ENCODE assay signal across 11 cellular contexts in genomic region chr16:75249441-75249840, GRCh38. TPM values are rescaled to one million over a fixed set of nuclear protein-coding genes. Genes with fewer than 3 reads are reported as not detected.
DNase-seq lines count a peak whose midpoint lies in the region; ATAC-seq, FAIRE-seq and TF ChIP-seq lines count a peak whose summit lies in the region.
"Had no signal": no experiment of that assay in that cellular context is flagged by ENCODE, and none has a peak within 500 bp of the region (broad histone marks: within the 10 kb centered on the region; RNA-seq: fewer than 3 reads in every experiment).

No MANE protein-coding gene starts in this region.

- TF ChIP-seq EP300 in HepG2 (IDR thresholded peaks at IDR 0.05; ENCODE audit: low read depth in 2 of 2, low read length in 2 of 2) (no peak), HepG2 (CRISPR knock-in tag; IDR thresholded peaks at IDR 0.05; ENCODE audit: borderline replicate concordance) (no peak)

- no peak overlapping the region for H3K18ac ChIP-seq in H9 (ENCODE audit: insufficient read length, low read depth, low read length)

- H3K4me3 ChIP-seq in HepG2 (replicated peaks in 1 of 3; ENCODE audit: insufficient read depth in 1 of 3, low read depth in 2 of 3, low read length in 3 of 3) (peak overlapping the region; percentile 76 to 87 (median 86)), smooth muscle cell (peak overlapping the region; percentile 95)

- H3K27me3 ChIP-seq in H9 (ENCODE audit: insufficient read depth, low read length) (no peaks in the 10 kb centered on the region), HepG2 (ENCODE audit: control insufficient read depth in 1 of 2, insufficient read depth in 2 of 2, low read length in 2 of 2) (no peaks in the 10 kb centered on the region; a peak in 1 of 5 replicates), smooth muscle cell (ENCODE audit: low read depth) (no peaks in the 10 kb centered on the region)

- H3K9me3 Mint-ChIP-seq in H9 (no peaks in the 10 kb centered on the region), MCF 10A (ENCODE audit: unreplicated experiment) (no peaks in the 10 kb centered on the region)

- CTCF ChIA-PET in MCF 10A (lab: Yijun Ruan, JAX) (interaction anchor here (0.6 to 2.1 kb wide), 9 partner anchors 13 to 505 kb away, joined by 3 to 26 read pairs (median 3); no protein-coding TSS in a partner anchor), HepG2 (lab: Yijun Ruan, JAX; ENCODE audit: low intra/inter-chr PET ratio, low total read pairs) (no interaction called here)

- no peak for TF ChIP-seq RAD21 in HepG2 (CRISPR knock-in tag; IDR thresholded peaks at IDR 0.05)

- H3K36me3 ChIP-seq in HepG2 (replicated peaks in 1 of 2; ENCODE audit: control insufficient read depth in 1 of 2, insufficient read depth in 2 of 2, low read length in 2 of 2) (peaks cover 0 to 7% of the 10 kb centered on the region in 2 experiments; a peak in 1 of 5 replicates), smooth muscle cell (ENCODE audit: low read depth) (no peaks in the 10 kb centered on the region)

- H2AFZ ChIP-seq in H9 (ENCODE audit: low read length) (no peak overlapping the region), HepG2 (ENCODE audit: low read length) (no peak overlapping the region), smooth muscle cell (ENCODE audit: low read depth) (no peak overlapping the region)

- POLR2A ChIA-PET in MCF 10A (lab: Yijun Ruan, JAX) = interaction anchor here (0.6 to 4.4 kb wide), 21 partner anchors 9 to 316 kb away, joined by 3 to 106 read pairs (median 5); no protein-coding TSS in a partner anchor
- POLR2A ChIA-PET in HepG2 (lab: Yijun Ruan, JAX) = interaction anchor here (1.0 to 14.7 kb wide), 7 partner anchors 11 to 59 kb away, joined by 3 to 312 read pairs (median 15); no protein-coding TSS in a partner anchor

- in situ Hi-C loops in HepG2 (cut with HindIII; ENCODE audit: extremely low pct_ligation_motif_present, low pct_unique_long_range_greater_than_20kb) = no loop called here

- WGBS in H9 (ENCODE audit: extremely low coverage, insufficient read length, low lambda C conversion rate) = no CpG with 5 or more reads among the region's 5 CpGs
- WGBS in HepG2 (ENCODE audit: low lambda C conversion rate) = 59% methylated on average over 5 of the region's 5 CpGs
- WGBS in smooth muscle cell (ENCODE audit: low lambda C conversion rate) = 64% methylated on average over 5 of the region's 5 CpGs

- H3K14ac ChIP-seq in H9 (ENCODE audit: insufficient read depth, low read length) = no peak overlapping the region

- peak in 1 of 2 experiments; percentile 62; a peak in 2 of 4 replicates for TF ChIP-seq POLR2A in HepG2 (IDR thresholded peaks at IDR 0.05; ENCODE audit: insufficient read depth in 1 of 2, low read depth in 2 of 2, low read length in 2 of 2)

- H3K79me1 ChIP-seq in H9 (ENCODE audit: insufficient read depth, low read depth, low read length, poor library complexity, severe bottlenecking) = peaks cover 8% of the 10 kb centered on the region

- no peak overlapping the region for H2AK5ac ChIP-seq in H9 (ENCODE audit: insufficient read length, low read length)

- no peak overlapping the region for H3T11ph ChIP-seq in H9 (ENCODE audit: low read length)

- BruUV-seq in MCF 10A (replicated peaks; lab: Mats Ljungman, UMichigan) (no TSS peak), HepG2 (replicated peaks; lab: Mats Ljungman, UMichigan) (no TSS peak)

- H2BK120ac ChIP-seq in H9 (ENCODE audit: low read depth, low read length, poor library complexity, severe bottlenecking) = no peak overlapping the region

- H3K79me2 ChIP-seq in H9 (ENCODE audit: insufficient read depth, low read length) (peaks cover 50% of the 10 kb centered on the region; the same call in 1 of the 2 replicates), HepG2 (ENCODE audit: insufficient read depth, low read length) (peaks cover 87% of the 10 kb centered on the region), smooth muscle cell (ENCODE audit: low read depth) (peaks cover 75% of the 10 kb centered on the region)

- no peak overlapping the region for H2BK12ac ChIP-seq in H9 (ENCODE audit: insufficient read length, low read depth, low read length)

- no peak overlapping the region for H3K56ac ChIP-seq in H9 (ENCODE audit: insufficient read length, low read depth, low read length)

- DNase-seq in H9 (no peak), MCF 10A (ENCODE audit: unreplicated experiment) (no peak), HepG2 (ENCODE audit: low spot score) (no peak), smooth muscle cell (lab: John Stamatoyannopoulos, UW; ENCODE audit: unreplicated experiment) (no peak), NCI-H2171 (lab: John Stamatoyannopoulos, UW) (no peak), hypothalamus (lab: John Stamatoyannopoulos, UW) (no peak)
- DNase-seq: DMS153, NCI-H748 treated with DMSO at 0.1 percent for 48 hours, T-helper 17 cell had no signal

- no peak overlapping the region for H3K27ac Mint-ChIP-seq in H9
- H3K27ac Mint-ChIP-seq in MCF 10A (ENCODE audit: low read depth, unreplicated experiment) = peak overlapping the region; percentile 82
- H3K27ac Mint-ChIP-seq: T-helper 17 cell had no signal

- peaks cover 0 to 2% (median 2%) of the 10 kb centered on the region in 3 experiments; a peak in 1 of 7 replicates for H3K36me3 Mint-ChIP-seq in H9 (ENCODE audit: insufficient read depth in 1 of 3, low read depth in 3 of 3)
- H3K36me3 Mint-ChIP-seq in MCF 10A (ENCODE audit: insufficient read depth, unreplicated experiment) = peaks cover 12% of the 10 kb centered on the region

- H3K27ac ChIP-seq in H9 (ENCODE audit: insufficient read length, low read depth, low read length) = no peak overlapping the region
- H3K27ac ChIP-seq in HepG2 (ENCODE audit: extremely low read length, insufficient read depth, low read length) = peak overlapping the region; percentile 97
- peak overlapping the region; percentile 100 for H3K27ac ChIP-seq in smooth muscle cell (ENCODE audit: low read depth)

- H3K9ac ChIP-seq in H9 (ENCODE audit: extremely low read depth, insufficient read length, low read length) = no peak overlapping the region
- peak overlapping the region; percentile 99 for H3K9ac ChIP-seq in HepG2 (ENCODE audit: insufficient read depth, low read depth, low read length)
- peak overlapping the region; percentile 98 for H3K9ac ChIP-seq in smooth muscle cell (ENCODE audit: low read depth)

- H3K4me1 ChIP-seq in H9 (ENCODE audit: insufficient read depth, low read length) (peaks cover 15% of the 10 kb centered on the region; the same call in 1 of the 2 replicates), HepG2 (ENCODE audit: insufficient read depth, low read length) (peaks cover 83% of the 10 kb centered on the region), smooth muscle cell (ENCODE audit: low read depth) (peaks cover 57% of the 10 kb centered on the region)

- no peaks in the 10 kb centered on the region for H4K20me1 ChIP-seq in H9 (ENCODE audit: control insufficient read depth, insufficient read depth, insufficient read length)
- peaks cover 37% of the 10 kb centered on the region for H4K20me1 ChIP-seq in HepG2 (ENCODE audit: insufficient read depth, low read length)
- H4K20me1 ChIP-seq in smooth muscle cell (ENCODE audit: low read depth) = peaks cover 61% of the 10 kb centered on the region

- no peaks in the 10 kb centered on the region; the same call in 1 of the 2 replicates for H3K27me3 Mint-ChIP-seq in H9 (ENCODE audit: low read depth)
- no peaks in the 10 kb centered on the region for H3K27me3 Mint-ChIP-seq in MCF 10A (ENCODE audit: insufficient read depth, unreplicated experiment)

- H4K8ac ChIP-seq in H9 (replicated peaks; ENCODE audit: insufficient read length, low read depth, low read length) = no peak overlapping the region

- intact Hi-C loops in MCF 10A (cut with micrococcal nuclease) (no loop called here), HepG2 (cut with micrococcal nuclease; ENCODE audit: unreplicated experiment) (loop anchor here (5.0 kb wide), 1 partner anchor 252 kb away; the partner anchor contains the start of gene ZNRF1)

- H3K4me1 Mint-ChIP-seq in H9 = peaks cover 60 to 70% of the 10 kb centered on the region in 2 experiments
- H3K4me1 Mint-ChIP-seq in MCF 10A (ENCODE audit: insufficient read depth, unreplicated experiment) = peaks cover 40% of the 10 kb centered on the region

- H3K23ac ChIP-seq in H9 (ENCODE audit: insufficient read length, low read depth, low read length) = no peak overlapping the region

- no peak overlapping the region for H2BK5ac ChIP-seq in H9 (ENCODE audit: insufficient read length, low read length)

- H3K4me2 ChIP-seq in H9 (ENCODE audit: insufficient read depth, insufficient read length, low read length) (peak overlapping the region; percentile 67), HepG2 (ENCODE audit: low read depth, low read length) (peak overlapping the region; percentile 84), smooth muscle cell (peak overlapping the region; percentile 99)

- no peak for FAIRE-seq in HepG2 (lab: Jason Lieb, UNC)

- H3K23me2 ChIP-seq in H9 (ENCODE audit: insufficient read length, low read depth, low read length, poor library complexity, severe bottlenecking) = peaks cover 15% of the 10 kb centered on the region

- no peak overlapping the region for H2BK15ac ChIP-seq in H9 (ENCODE audit: low read depth, low read length)

- H4K5ac ChIP-seq in H9 (ENCODE audit: insufficient read length, low read depth, low read length) = no peak overlapping the region

- H3K9me3 ChIP-seq in H9 (ENCODE audit: control insufficient read depth, low read depth, low read length) = no peaks in the 10 kb centered on the region
- H3K9me3 ChIP-seq in HepG2 (ENCODE audit: low read length) = no peaks in the 10 kb centered on the region
- no peaks in the 10 kb centered on the region for H3K9me3 ChIP-seq in smooth muscle cell (replicated peaks; ENCODE audit: low read depth)

- H3K4me3 Mint-ChIP-seq in H9 (peak overlapping the region; percentile 51 to 77; a peak in 3 of 5 replicates), MCF 10A (ENCODE audit: unreplicated experiment) (peak overlapping the region; percentile 75)

- H3K4ac ChIP-seq in H9 (ENCODE audit: low read depth, low read length) = no peak overlapping the region

- H4K91ac ChIP-seq in H9 (ENCODE audit: insufficient read length, low read depth, low read length) = no peak overlapping the region

- peaks cover 29% of the 10 kb centered on the region for H3F3A ChIP-seq in smooth muscle cell (ENCODE audit: low read depth)

- ATAC-seq in HepG2 = no peak
- ATAC-seq in GM19035 (IDR thresholded peaks at IDR 0.05; ENCODE audit: unreplicated experiment) = no peak
- no peak for ATAC-seq in HG02623 (IDR thresholded peaks at IDR 0.05; ENCODE audit: unreplicated experiment)

- H2BK20ac ChIP-seq in H9 (ENCODE audit: low read depth, low read length, poor library complexity, severe bottlenecking) = no peak overlapping the region

- TF ChIP-seq CTCF in H9 (conservative IDR thresholded peaks at IDR 0.05) = no peak
- no peak for TF ChIP-seq CTCF in MCF 10A (IDR thresholded peaks at IDR 0.05; ENCODE audit: unreplicated experiment)
- no peak for TF ChIP-seq CTCF in HepG2 (CRISPR knock-in tag; IDR thresholded peaks at IDR 0.05)
- no peak for TF ChIP-seq CTCF in smooth muscle cell (IDR thresholded peaks at IDR 0.05; ENCODE audit: borderline replicate concordance, insufficient read depth, poor library complexity, severe bottlenecking)

RNA-seq across cellular contexts. Expression of gene BCAR1, which starts 2.0 kb away (rescaled TPM):
- total RNA-seq in H9 (2021) = 97.1 and 102 TPM in 2 replicates
- total RNA-seq in MCF 10A (2022) = 58.6 and 68.1 TPM in 2 replicates
- 35.9 and 48.1 TPM in 2 replicates for total RNA-seq in HepG2 (2016; rRNA removed; fragmentation: Illumina TruSeq; extraction: Trizol)
- total RNA-seq in HepG2 (2016; cell fraction: cytosol; rRNA removed; fragmentation: Illumina TruSeq; extraction: Trizol; ENCODE audit: low read depth) = 13.1 and 14.5 TPM in 2 replicates
- 33.1 and 51.1 TPM in 2 replicates for total RNA-seq in HepG2 (2016; cell fraction: insoluble cytoplasmic fraction; rRNA removed; fragmentation: Illumina TruSeq; extraction: Trizol)
- total RNA-seq in HepG2 (2016; cell fraction: membrane; rRNA removed; fragmentation: Illumina TruSeq; extraction: Trizol) = 38.7 and 43.1 TPM in 2 replicates
- 38.1 and 45.0 TPM in 2 replicates for total RNA-seq in HepG2 (2016; cell fraction: nucleus; rRNA removed; fragmentation: Illumina TruSeq; extraction: Trizol)
- 51.7 and 57.8 TPM in 2 replicates for polyA plus RNA-seq in HepG2 (2011; rRNA removed)
- 31.6 and 53.3 TPM in 2 replicates for polyA plus RNA-seq in HepG2 (2011; cell fraction: cytosol; rRNA removed)
- polyA plus RNA-seq in HepG2 (2011; cell fraction: nucleus; rRNA removed) = 202 and 242 TPM in 2 replicates
- polyA plus RNA-seq in HepG2 (2012) = 39.6 and 65.3 TPM in 2 replicates
- polyA plus RNA-seq in HepG2 (2016; cell fraction: cytosol; fragmentation: Illumina TruSeq; extraction: Trizol; ENCODE audit: low read depth) = 13.2 and 13.9 TPM in 2 replicates
- 47.9 and 56.1 TPM in 2 replicates for polyA plus RNA-seq in HepG2 (2016; cell fraction: insoluble cytoplasmic fraction; fragmentation: Illumina TruSeq; extraction: Trizol; ENCODE audit: low read depth)
- 24.5 and 27.8 TPM in 2 replicates for polyA plus RNA-seq in HepG2 (2016; cell fraction: membrane; fragmentation: Illumina TruSeq; extraction: Trizol; ENCODE audit: low read depth)
- 68.9 and 74.0 TPM in 2 replicates for polyA plus RNA-seq in HepG2 (2016; cell fraction: nucleus; fragmentation: Illumina TruSeq; extraction: Trizol; ENCODE audit: insufficient read depth, low read depth)
- polyA minus RNA-seq in HepG2 (2011; rRNA and poly(A)+ RNA removed; ENCODE audit: low replicate concordance) = 35.0 and 120 TPM in 2 replicates
- 32.5 and 33.4 TPM in 2 replicates for polyA minus RNA-seq in HepG2 (2011; cell fraction: cytosol; rRNA and poly(A)+ RNA removed)
- 77.6 and 107 TPM in 2 replicates for polyA minus RNA-seq in HepG2 (2011; cell fraction: nucleus; rRNA and poly(A)+ RNA removed)
- total RNA-seq in smooth muscle cell = 49.4 and 49.9 TPM in 2 replicates
- 117 and 123 TPM in 2 replicates for polyA plus RNA-seq in smooth muscle cell

RNA-seq across cellular contexts. Expression of gene CTRB1, which starts 30.7 kb away (rescaled TPM):
- total RNA-seq in H9 (2021) (not detected in 2 replicates), MCF 10A (2022) (not detected in 2 replicates), HepG2 (2016; rRNA removed; fragmentation: Illumina TruSeq; extraction: Trizol) (not detected in 2 replicates), smooth muscle cell (not detected in 2 replicates)
- not detected in 2 replicates for total RNA-seq in HepG2 (2016; cell fraction: cytosol; rRNA removed; fragmentation: Illumina TruSeq; extraction: Trizol; ENCODE audit: low read depth)
- total RNA-seq in HepG2 (2016; cell fraction: insoluble cytoplasmic fraction; rRNA removed; fragmentation: Illumina TruSeq; extraction: Trizol) = not detected in 2 replicates
- not detected in 2 replicates for total RNA-seq in HepG2 (2016; cell fraction: membrane; rRNA removed; fragmentation: Illumina TruSeq; extraction: Trizol)
- total RNA-seq in HepG2 (2016; cell fraction: nucleus; rRNA removed; fragmentation: Illumina TruSeq; extraction: Trizol) = not detected in 2 replicates
- polyA plus RNA-seq in HepG2 (2011; rRNA removed) (0.55 TPM in 1 of 2 replicates, not detected in the other), smooth muscle cell (1.9 and 7.2 TPM in 2 replicates)
- polyA plus RNA-seq in HepG2 (2011; cell fraction: cytosol; rRNA removed) = 0.13 and 0.14 TPM in 2 replicates
- 0.47 TPM in 1 of 2 replicates, not detected in the other for polyA plus RNA-seq in HepG2 (2011; cell fraction: nucleus; rRNA removed)
- polyA plus RNA-seq in HepG2 (2012) = not detected in 2 replicates
- polyA plus RNA-seq in HepG2 (2016; cell fraction: cytosol; fragmentation: Illumina TruSeq; extraction: Trizol; ENCODE audit: low read depth) = not detected in 2 replicates
- polyA plus RNA-seq in HepG2 (2016; cell fraction: insoluble cytoplasmic fraction; fragmentation: Illumina TruSeq; extraction: Trizol; ENCODE audit: low read depth) = not detected in 2 replicates
- not detected in 2 replicates for polyA plus RNA-seq in HepG2 (2016; cell fraction: membrane; fragmentation: Illumina TruSeq; extraction: Trizol; ENCODE audit: low read depth)
- not detected in 2 replicates for polyA plus RNA-seq in HepG2 (2016; cell fraction: nucleus; fragmentation: Illumina TruSeq; extraction: Trizol; ENCODE audit: insufficient read depth, low read depth)
- polyA minus RNA-seq in HepG2 (2011; rRNA and poly(A)+ RNA removed; ENCODE audit: low replicate concordance) = not detected in 2 replicates
- polyA minus RNA-seq in HepG2 (2011; cell fraction: cytosol; rRNA and poly(A)+ RNA removed) = not detected in 2 replicates
- polyA minus RNA-seq in HepG2 (2011; cell fraction: nucleus; rRNA and poly(A)+ RNA removed) = not detected in 2 replicates
- total RNA-seq: T-helper 17 cell had no signal

RNA-seq across cellular contexts. Expression of gene CTRB2, which starts 42.5 kb away (rescaled TPM):
- total RNA-seq in H9 (2021) = not detected in 2 replicates
- total RNA-seq in MCF 10A (2022) = not detected in 2 replicates
- total RNA-seq in HepG2 (2016; rRNA removed; fragmentation: Illumina TruSeq; extraction: Trizol) = not detected in 2 replicates
- total RNA-seq in HepG2 (2016; cell fraction: cytosol; rRNA removed; fragmentation: Illumina TruSeq; extraction: Trizol; ENCODE audit: low read depth) = not detected in 2 replicates
- not detected in 2 replicates for total RNA-seq in HepG2 (2016; cell fraction: insoluble cytoplasmic fraction; rRNA removed; fragmentation: Illumina TruSeq; extraction: Trizol)
- not detected in 2 replicates for total RNA-seq in HepG2 (2016; cell fraction: membrane; rRNA removed; fragmentation: Illumina TruSeq; extraction: Trizol)
- not detected in 2 replicates for total RNA-seq in HepG2 (2016; cell fraction: nucleus; rRNA removed; fragmentation: Illumina TruSeq; extraction: Trizol)
- 0.13 and 0.39 TPM in 2 replicates for polyA plus RNA-seq in HepG2 (2011; rRNA removed)
- polyA plus RNA-seq in HepG2 (2011; cell fraction: cytosol; rRNA removed) = 0.13 TPM in 1 of 2 replicates, not detected in the other
- 0.53 TPM in 1 of 2 replicates, not detected in the other for polyA plus RNA-seq in HepG2 (2011; cell fraction: nucleus; rRNA removed)
- 0.78 and 0.89 TPM in 2 replicates for polyA plus RNA-seq in HepG2 (2012)
- polyA plus RNA-seq in HepG2 (2016; cell fraction: cytosol; fragmentation: Illumina TruSeq; extraction: Trizol; ENCODE audit: low read depth) = 0.40 TPM in 1 of 2 replicates, not detected in the other
- polyA plus RNA-seq in HepG2 (2016; cell fraction: insoluble cytoplasmic fraction; fragmentation: Illumina TruSeq; extraction: Trizol; ENCODE audit: low read depth) = not detected in 2 replicates
- 0.37 TPM in 1 of 2 replicates, not detected in the other for polyA plus RNA-seq in HepG2 (2016; cell fraction: membrane; fragmentation: Illumina TruSeq; extraction: Trizol; ENCODE audit: low read depth)
- polyA plus RNA-seq in HepG2 (2016; cell fraction: nucleus; fragmentation: Illumina TruSeq; extraction: Trizol; ENCODE audit: insufficient read depth, low read depth) = not detected in 2 replicates
- polyA minus RNA-seq in HepG2 (2011; rRNA and poly(A)+ RNA removed; ENCODE audit: low replicate concordance) = not detected in 2 replicates
- polyA minus RNA-seq in HepG2 (2011; cell fraction: cytosol; rRNA and poly(A)+ RNA removed) = not detected in 2 replicates
- not detected in 2 replicates for polyA minus RNA-seq in HepG2 (2011; cell fraction: nucleus; rRNA and poly(A)+ RNA removed)
- total RNA-seq in smooth muscle cell = 1.7 TPM in 1 of 2 replicates, not detected in the other
- 2.3 and 11.1 TPM in 2 replicates for polyA plus RNA-seq in smooth muscle cell
- total RNA-seq: T-helper 17 cell had no signal
